Comparison of ENCODE assay signal across 32 cellular contexts in genomic region chr3:148829926-148830325, GRCh38. TPM values are rescaled to one million over a fixed set of nuclear protein-coding genes. Genes with fewer than 3 reads are reported as not detected.
"Had no signal": no experiment of that assay in that cellular context is flagged by ENCODE, and none has a peak within 500 bp of the region (broad histone marks: within the 10 kb centered on the region; RNA-seq: fewer than 3 reads in every experiment).

No MANE protein-coding gene starts in this region.

- H3K27me3 ChIP-seq: dorsolateral prefrontal cortex, esophagus muscularis mucosa, foreskin keratinocyte, gastrocnemius medialis, heart right ventricle had no signal

- H3K4me1 Mint-ChIP-seq: activated B cell treated with CpG ODN at 0.5 μM for 24 hours; activated naive CD4-positive, alpha-beta T cell treated with anti-CD3 and anti-CD28 coated beads, Interleukin-2, amount 50 U/mL, for 24 hours; activated naive CD8-positive, alpha-beta T cell treated with anti-CD3 and anti-CD28 coated beads for 36 hours; activated naive CD8-positive, alpha-beta T cell treated with anti-CD3 and anti-CD28 coated beads, Interleukin-2, amount 50 U/mL, for 24 hours; T-helper 17 cell had no signal

- H3K9me3 Mint-ChIP-seq: activated B cell treated with CpG ODN at 0.5 μM for 24 hours; activated CD8-positive, alpha-beta T cell treated with anti-CD3 and anti-CD28 coated beads for 36 hours; activated naive CD4-positive, alpha-beta T cell treated with anti-CD3 and anti-CD28 coated beads for 36 hours; activated naive CD4-positive, alpha-beta T cell treated with anti-CD3 and anti-CD28 coated beads, Interleukin-2, amount 50 U/mL, for 24 hours; activated naive CD8-positive, alpha-beta T cell treated with anti-CD3 and anti-CD28 coated beads for 36 hours; activated naive CD8-positive, alpha-beta T cell treated with anti-CD3 and anti-CD28 coated beads, Interleukin-2, amount 50 U/mL, for 24 hours; activated T-helper 1 cell treated with anti-CD3 and anti-CD28 coated beads, Interleukin-12 subunit alpha, Interleukin-12 subunit beta, Interleukin-2, Interleukin-4 antibody, amounts not matched to agents 30 ng/mL and 10 ng/mL and 1 ng/mL, durations not matched to agents 14 hours and 24 hours and 36 hours; activated T-helper 2 cell treated with anti-CD3 and anti-CD28 coated beads, Interferon-gamma antibody, Interleukin-2, Interleukin-4, amounts not matched to agents 10 μg/mL and 5 μg/mL and 100 μg/mL, durations not matched to agents 14 hours and 24 hours and 36 hours; dendritic cell treated with granulocyte-macrophage colony-stimulating factor and Interleukin-4, amounts not matched to agents 40 ng/mL and 50 ng/mL, for 4 days; T-helper 2 cell treated with Interferon-gamma antibody and Interleukin-4, amounts not matched to agents 5 μg/mL and 100 μg/mL, for 36 hours had no signal

- H3K27me3 Mint-ChIP-seq: activated naive CD8-positive, alpha-beta T cell treated with anti-CD3 and anti-CD28 coated beads for 36 hours; activated naive CD8-positive, alpha-beta T cell treated with anti-CD3 and anti-CD28 coated beads, Interleukin-2, amount 50 U/mL, for 24 hours; dendritic cell treated with granulocyte-macrophage colony-stimulating factor and Interleukin-4, amounts not matched to agents 40 ng/mL and 50 ng/mL, for 4 days had no signal

- H3K9me3 ChIP-seq: esophagus muscularis mucosa, gastrocnemius medialis, heart right ventricle had no signal

- FAIRE-seq: astrocyte had no signal

- H3K4me3 Mint-ChIP-seq: activated B cell treated with CpG ODN at 0.5 μM for 24 hours; activated CD8-positive, alpha-beta T cell treated with anti-CD3 and anti-CD28 coated beads for 36 hours; activated naive CD4-positive, alpha-beta T cell treated with anti-CD3 and anti-CD28 coated beads for 36 hours; activated naive CD4-positive, alpha-beta T cell treated with anti-CD3 and anti-CD28 coated beads, Interleukin-2, amount 50 U/mL, for 24 hours; activated naive CD8-positive, alpha-beta T cell treated with anti-CD3 and anti-CD28 coated beads for 36 hours; activated naive CD8-positive, alpha-beta T cell treated with anti-CD3 and anti-CD28 coated beads, Interleukin-2, amount 50 U/mL, for 24 hours; activated T-helper 1 cell treated with anti-CD3 and anti-CD28 coated beads, Interleukin-12 subunit alpha, Interleukin-12 subunit beta, Interleukin-2, Interleukin-4 antibody, amounts not matched to agents 30 ng/mL and 10 ng/mL and 1 ng/mL, durations not matched to agents 14 hours and 24 hours and 36 hours; dendritic cell treated with granulocyte-macrophage colony-stimulating factor and Interleukin-4, amounts not matched to agents 40 ng/mL and 50 ng/mL, for 4 days; T-helper 17 cell; T-helper 2 cell treated with Interferon-gamma antibody and Interleukin-4, amounts not matched to agents 5 μg/mL and 100 μg/mL, for 36 hours had no signal

- H3K4me3 ChIP-seq: coronary artery, dorsolateral prefrontal cortex, esophagus muscularis mucosa, gastrocnemius medialis, heart right ventricle had no signal

- H3K27ac ChIP-seq: coronary artery, dorsolateral prefrontal cortex, esophagus muscularis mucosa, foreskin keratinocyte, gastrocnemius medialis, heart right ventricle, WERI-Rb-1 had no signal

- H3K36me3 ChIP-seq: esophagus muscularis mucosa, gastrocnemius medialis, heart right ventricle, WERI-Rb-1 had no signal

- H3K36me3 Mint-ChIP-seq: activated naive CD4-positive, alpha-beta T cell treated with anti-CD3 and anti-CD28 coated beads, Interleukin-2, amount 50 U/mL, for 24 hours; activated naive CD8-positive, alpha-beta T cell treated with anti-CD3 and anti-CD28 coated beads for 36 hours had no signal

- ATAC-seq: activated CD4-positive, CD25-positive, alpha-beta regulatory T cell treated with anti-CD3 and anti-CD28 coated beads, Interleukin-2, amount 50 U/mL, for 24 hours; activated CD8-positive, alpha-beta T cell treated with anti-CD3 and anti-CD28 coated beads for 36 hours; activated naive CD8-positive, alpha-beta T cell treated with anti-CD3 and anti-CD28 coated beads, Interleukin-2, amount 50 U/mL, for 24 hours; foreskin keratinocyte; gastrocnemius medialis; heart right ventricle; T-helper 17 cell had no signal

- H3K4me1 ChIP-seq: esophagus muscularis mucosa, foreskin keratinocyte, gastrocnemius medialis, heart right ventricle had no signal

- H3K27ac Mint-ChIP-seq: activated B cell treated with CpG ODN at 0.5 μM for 24 hours; activated CD8-positive, alpha-beta T cell treated with anti-CD3 and anti-CD28 coated beads for 36 hours; activated naive CD4-positive, alpha-beta T cell treated with anti-CD3 and anti-CD28 coated beads for 36 hours; activated naive CD4-positive, alpha-beta T cell treated with anti-CD3 and anti-CD28 coated beads, Interleukin-2, amount 50 U/mL, for 24 hours; activated naive CD8-positive, alpha-beta T cell treated with anti-CD3 and anti-CD28 coated beads for 36 hours; activated naive CD8-positive, alpha-beta T cell treated with anti-CD3 and anti-CD28 coated beads, Interleukin-2, amount 50 U/mL, for 24 hours; activated T-helper 1 cell treated with anti-CD3 and anti-CD28 coated beads, Interleukin-12 subunit alpha, Interleukin-12 subunit beta, Interleukin-2, Interleukin-4 antibody, amounts not matched to agents 30 ng/mL and 10 ng/mL and 1 ng/mL, durations not matched to agents 14 hours and 24 hours and 36 hours; activated T-helper 2 cell treated with anti-CD3 and anti-CD28 coated beads, Interferon-gamma antibody, Interleukin-2, Interleukin-4, amounts not matched to agents 10 μg/mL and 5 μg/mL and 100 μg/mL, durations not matched to agents 14 hours and 24 hours and 36 hours; dendritic cell treated with granulocyte-macrophage colony-stimulating factor and Interleukin-4, amounts not matched to agents 40 ng/mL and 50 ng/mL, for 4 days; T-helper 17 cell; T-helper 2 cell treated with Interferon-gamma antibody and Interleukin-4, amounts not matched to agents 5 μg/mL and 100 μg/mL, for 36 hours had no signal

- DNase-seq: activated B cell treated with CpG ODN at 0.5 μM for 24 hours; activated CD4-positive, alpha-beta T cell treated with anti-CD3 and anti-CD28 coated beads for 48 hours; activated CD4-positive, alpha-beta T cell treated with anti-CD3 and anti-CD28 coated beads, Interleukin-2, amount 50 U/mL, for 1 hour; activated CD4-positive, alpha-beta T cell treated with anti-CD3 and anti-CD28 coated beads, Interleukin-2, amount 50 U/mL, for 48 hours; activated CD8-positive, alpha-beta memory T cell treated with anti-CD3 and anti-CD28 coated beads for 24 hours; activated CD8-positive, alpha-beta T cell treated with anti-CD3 and anti-CD28 coated beads for 36 hours; activated effector memory CD4-positive, alpha-beta T cell treated with anti-CD3 and anti-CD28 coated beads, Interleukin-2, amount 50 U/mL, for 16 hours; activated naive CD4-positive, alpha-beta T cell treated with anti-CD3 and anti-CD28 coated beads for 36 hours; activated naive CD8-positive, alpha-beta T cell treated with anti-CD3 and anti-CD28 coated beads for 36 hours; activated naive CD8-positive, alpha-beta T cell treated with anti-CD3 and anti-CD28 coated beads, Interleukin-2, amount 50 U/mL, for 24 hours; activated T-cell treated with anti-CD3 and anti-CD28 coated beads, Interleukin-2, amount 50 U/mL, for 48 hours; anterior cingulate cortex; cerebellar nuclear complex; effector memory CD4-positive, alpha-beta T cell; erythroblast; foreskin keratinocyte; gastrocnemius medialis; heart right ventricle; T-helper 1 cell; T-helper 17 cell; T1000; WERI-Rb-1 had no signal

RNA-seq across cellular contexts. Expression of gene CPB1, which starts 2.3 kb away (rescaled TPM):
- total RNA-seq: activated B cell treated with CpG ODN at 0.5 μM for 24 hours; activated CD8-positive, alpha-beta T cell treated with anti-CD3 and anti-CD28 coated beads for 36 hours; activated naive CD4-positive, alpha-beta T cell treated with anti-CD3 and anti-CD28 coated beads for 36 hours; activated naive CD8-positive, alpha-beta T cell treated with anti-CD3 and anti-CD28 coated beads for 36 hours; activated T-helper 1 cell treated with anti-CD3 and anti-CD28 coated beads, Interleukin-12 subunit alpha, Interleukin-12 subunit beta, Interleukin-2, Interleukin-4 antibody, amounts not matched to agents 30 ng/mL and 10 ng/mL and 1 ng/mL, durations not matched to agents 14 hours and 24 hours and 36 hours; activated T-helper 2 cell treated with anti-CD3 and anti-CD28 coated beads, Interferon-gamma antibody, Interleukin-2, Interleukin-4, amounts not matched to agents 10 μg/mL and 5 μg/mL and 100 μg/mL, durations not matched to agents 14 hours and 24 hours and 36 hours; astrocyte; foreskin keratinocyte; T-helper 17 cell had no signal
- polyA plus RNA-seq: foreskin keratinocyte had no signal

RNA-seq across cellular contexts. Expression of gene CPA3, which starts 35.2 kb away (rescaled TPM):
- total RNA-seq: activated B cell treated with CpG ODN at 0.5 μM for 24 hours; activated CD8-positive, alpha-beta T cell treated with anti-CD3 and anti-CD28 coated beads for 36 hours; activated naive CD4-positive, alpha-beta T cell treated with anti-CD3 and anti-CD28 coated beads for 36 hours; activated naive CD8-positive, alpha-beta T cell treated with anti-CD3 and anti-CD28 coated beads for 36 hours; activated T-helper 1 cell treated with anti-CD3 and anti-CD28 coated beads, Interleukin-12 subunit alpha, Interleukin-12 subunit beta, Interleukin-2, Interleukin-4 antibody, amounts not matched to agents 30 ng/mL and 10 ng/mL and 1 ng/mL, durations not matched to agents 14 hours and 24 hours and 36 hours; activated T-helper 2 cell treated with anti-CD3 and anti-CD28 coated beads, Interferon-gamma antibody, Interleukin-2, Interleukin-4, amounts not matched to agents 10 μg/mL and 5 μg/mL and 100 μg/mL, durations not matched to agents 14 hours and 24 hours and 36 hours; astrocyte; foreskin keratinocyte had no signal
- polyA plus RNA-seq: foreskin keratinocyte had no signal
